9 cellular contexts compared by ENCODE assay signal in genomic region chr20:50464026-50464724, GRCh38. TPM values are rescaled to one million over a fixed set of nuclear protein-coding genes. Genes with fewer than 3 reads are reported as not detected.
A peak's percentile ranks its signal among the peaks of the same experiment; 100 is the strongest.
DNase-seq lines count a peak whose midpoint lies in the region; ATAC-seq and TF ChIP-seq lines count a peak whose summit lies in the region.
"Had no signal": no experiment of that assay in that cellular context is flagged by ENCODE, and none has a peak within 500 bp of the region (broad histone marks: within the 10 kb centered on the region; RNA-seq: fewer than 3 reads in every experiment).

No MANE protein-coding gene starts in this region.

- 22% methylated on average over 21 of the region's 21 CpGs for WGBS in mesenchymal stem cell

- H3K79me1 ChIP-seq in mesenchymal stem cell (replicated peaks; ENCODE audit: low read length, poor library complexity, severe bottlenecking) = no peaks in the 10 kb centered on the region

- H3K36me3 Mint-ChIP-seq in stimulated activated effector memory CD8-positive, alpha-beta T cell treated with anti-CD3 and anti-CD28 coated beads, Interleukin-12 subunit alpha, Interleukin-12 subunit beta, amount 100 ng/mL, for 72 hours = no peaks in the 10 kb centered on the region

- peaks cover 14% of the 10 kb centered on the region for H3K4me1 ChIP-seq in mesenchymal stem cell (ENCODE audit: control insufficient read depth, insufficient read depth, low read depth, low read length)

- H3K23ac ChIP-seq in mesenchymal stem cell (ENCODE audit: low read length in 2 of 2) = no peak overlapping the region

- peak overlapping the region; percentile 3 for H2BK15ac ChIP-seq in mesenchymal stem cell (ENCODE audit: low read depth, poor library complexity, severe bottlenecking)

- H3K27me3 ChIP-seq in dorsolateral prefrontal cortex = no peaks in the 10 kb centered on the region
- H3K27me3 ChIP-seq in mesenchymal stem cell (ENCODE audit: control insufficient read depth in 1 of 2, insufficient read depth in 1 of 2, low read length in 2 of 2) = no peaks in the 10 kb centered on the region

- no peak overlapping the region for H3K4me3 Mint-ChIP-seq in stimulated activated effector memory CD8-positive, alpha-beta T cell treated with anti-CD3 and anti-CD28 coated beads, Interleukin-12 subunit alpha, Interleukin-12 subunit beta, amount 100 ng/mL, for 72 hours
- H3K4me3 Mint-ChIP-seq: stimulated activated naive CD8-positive, alpha-beta T cell treated with anti-CD3 and anti-CD28 coated beads, Interleukin-15, Interleukin-2, amounts not matched to agents 100 ng/mL and 50 ng/mL, for 24 hours had no signal

- H2BK120ac ChIP-seq in mesenchymal stem cell (ENCODE audit: low read depth, low read length) = no peak overlapping the region

- peak overlapping the region in 1 of 2 experiments; percentile 67 for H3K4ac ChIP-seq in mesenchymal stem cell (ENCODE audit: low read depth in 1 of 2, low read length in 2 of 2)

- ATAC-seq in GM21723 (IDR thresholded peaks at IDR 0.05; ENCODE audit: unreplicated experiment) (peak; percentile 73), GM21717 (IDR thresholded peaks at IDR 0.05; ENCODE audit: unreplicated experiment) (no peak)
- peak; percentile 79 for ATAC-seq in stimulated activated effector memory CD8-positive, alpha-beta T cell treated with anti-CD3 and anti-CD28 coated beads, Interleukin-12 subunit alpha, Interleukin-12 subunit beta, amount 100 ng/mL, for 72 hours

- H3K4me3 ChIP-seq in dorsolateral prefrontal cortex (peak overlapping the region in 6 of 59 donors; percentile 1 to 32 (median 16)), mesenchymal stem cell (ENCODE audit: insufficient read depth in 1 of 2, low read depth in 1 of 2, low read length in 2 of 2) (peak overlapping the region in 1 of 2 experiments; percentile 23)

- peak; percentile 65 for DNase-seq in CD1c-positive myeloid dendritic cell (ENCODE audit: extremely low spot score)
- DNase-seq in NCI-H460 (ENCODE audit: extremely low read depth, low read depth) = peak; percentile 54
- DNase-seq in activated CD4-positive, alpha-beta T cell treated with anti-CD3 and anti-CD28 coated beads, Interleukin-2, amount 50 U/mL, for 1 hour = peak; percentile 45
- DNase-seq in dorsolateral prefrontal cortex = peak; percentile 28 to 72 (median 53)
- DNase-seq in mesenchymal stem cell = peak; percentile 70
- DNase-seq in stimulated activated effector memory CD8-positive, alpha-beta T cell treated with anti-CD3 and anti-CD28 coated beads, Interleukin-12 subunit alpha, Interleukin-12 subunit beta, amount 100 ng/mL, for 72 hours (ENCODE audit: low spot score in 2 of 2) = peak; percentile 49 to 83

- no peaks in the 10 kb centered on the region for H3K36me3 ChIP-seq in mesenchymal stem cell (ENCODE audit: control insufficient read depth in 1 of 2, insufficient read depth in 2 of 2, low read depth in 1 of 2, low read length in 2 of 2)

- H3K9me3 Mint-ChIP-seq in stimulated activated effector memory CD8-positive, alpha-beta T cell treated with anti-CD3 and anti-CD28 coated beads, Interleukin-12 subunit alpha, Interleukin-12 subunit beta, amount 100 ng/mL, for 72 hours = no peaks in the 10 kb centered on the region
- H3K9me3 Mint-ChIP-seq: stimulated activated naive CD8-positive, alpha-beta T cell treated with anti-CD3 and anti-CD28 coated beads, Interleukin-15, Interleukin-2, amounts not matched to agents 100 ng/mL and 50 ng/mL, for 24 hours had no signal

- H3K4me1 Mint-ChIP-seq in stimulated activated effector memory CD8-positive, alpha-beta T cell treated with anti-CD3 and anti-CD28 coated beads, Interleukin-12 subunit alpha, Interleukin-12 subunit beta, amount 100 ng/mL, for 72 hours = peaks cover 17% of the 10 kb centered on the region

- peak overlapping the region; percentile 85 for H4K91ac ChIP-seq in mesenchymal stem cell (ENCODE audit: low read length)

- peak overlapping the region in 1 of 2 experiments; percentile 8 for H2BK12ac ChIP-seq in mesenchymal stem cell (ENCODE audit: low read length in 2 of 2)

- H4K8ac ChIP-seq in mesenchymal stem cell (ENCODE audit: low read length) = no peak overlapping the region

- H3K4me2 ChIP-seq in mesenchymal stem cell (ENCODE audit: low read length, poor library complexity, severe bottlenecking) = peak overlapping the region; percentile 38

- peak overlapping the region; percentile 1 to 72 for H3K18ac ChIP-seq in mesenchymal stem cell (ENCODE audit: low read depth in 1 of 2, low read length in 2 of 2)

- H3K9ac ChIP-seq in mesenchymal stem cell (ENCODE audit: low read length) = peak overlapping the region; percentile 69

- H2AK5ac ChIP-seq in mesenchymal stem cell (ENCODE audit: low read length, severe bottlenecking) = peak overlapping the region; percentile 46

- H2BK5ac ChIP-seq in mesenchymal stem cell (ENCODE audit: low read depth, low read length, poor library complexity, severe bottlenecking) = no peak overlapping the region

- peak; percentile 55 to 93 (median 80) for TF ChIP-seq CTCF in dorsolateral prefrontal cortex (IDR thresholded peaks at IDR 0.05 in 54 of 56, conservative IDR thresholded peaks at IDR 0.05 in 2 of 56; ENCODE audit: low read depth in 1 of 56, partially characterized antibody in 56 of 56)

- H3K9me3 ChIP-seq in mesenchymal stem cell (ENCODE audit: control insufficient read depth, low read length) = no peaks in the 10 kb centered on the region

- no peak overlapping the region for H3K14ac ChIP-seq in mesenchymal stem cell (ENCODE audit: low read length in 2 of 2)

- no peak overlapping the region for H3K27ac Mint-ChIP-seq in stimulated activated effector memory CD8-positive, alpha-beta T cell treated with anti-CD3 and anti-CD28 coated beads, Interleukin-12 subunit alpha, Interleukin-12 subunit beta, amount 100 ng/mL, for 72 hours
- H3K27ac Mint-ChIP-seq: stimulated activated naive CD8-positive, alpha-beta T cell treated with anti-CD3 and anti-CD28 coated beads, Interleukin-15, Interleukin-2, amounts not matched to agents 100 ng/mL and 50 ng/mL, for 24 hours had no signal

- H3K27ac ChIP-seq in dorsolateral prefrontal cortex (no peak overlapping the region), mesenchymal stem cell (ENCODE audit: low read length, poor library complexity, severe bottlenecking) (no peak overlapping the region)

- intact Hi-C loops in dorsolateral prefrontal cortex (cut with DNase I) = loop anchor here in 1 of 2 donors (5.0 kb wide), 1 partner anchor 113 kb away; no protein-coding TSS in a partner anchor

- no peak overlapping the region for H2AFZ ChIP-seq in mesenchymal stem cell (ENCODE audit: low read depth, low read length)

RNA-seq across cellular contexts. Expression of gene PTPN1, which starts 46.0 kb away (rescaled TPM):
- 24.6 and 26.5 TPM in 2 replicates for total RNA-seq in NCI-H460 (2014; rRNA removed; shearing (Covaris generic))
- 22.5 and 23.1 TPM in 2 replicates for polyA plus RNA-seq in NCI-H460 (2014; cell fraction: nucleus; rRNA removed)
- 10 to 100 TPM; 15.9 to 29.2 (median 22.0) TPM for total RNA-seq in dorsolateral prefrontal cortex
- 66.8 TPM for polyA plus RNA-seq in mesenchymal stem cell (2013, experiment 1 of 2)
- 65.2 TPM for polyA plus RNA-seq in mesenchymal stem cell (2013, experiment 2 of 2)
